ENCODE assay signal across 8 cellular contexts in the genomic region with DNA sequence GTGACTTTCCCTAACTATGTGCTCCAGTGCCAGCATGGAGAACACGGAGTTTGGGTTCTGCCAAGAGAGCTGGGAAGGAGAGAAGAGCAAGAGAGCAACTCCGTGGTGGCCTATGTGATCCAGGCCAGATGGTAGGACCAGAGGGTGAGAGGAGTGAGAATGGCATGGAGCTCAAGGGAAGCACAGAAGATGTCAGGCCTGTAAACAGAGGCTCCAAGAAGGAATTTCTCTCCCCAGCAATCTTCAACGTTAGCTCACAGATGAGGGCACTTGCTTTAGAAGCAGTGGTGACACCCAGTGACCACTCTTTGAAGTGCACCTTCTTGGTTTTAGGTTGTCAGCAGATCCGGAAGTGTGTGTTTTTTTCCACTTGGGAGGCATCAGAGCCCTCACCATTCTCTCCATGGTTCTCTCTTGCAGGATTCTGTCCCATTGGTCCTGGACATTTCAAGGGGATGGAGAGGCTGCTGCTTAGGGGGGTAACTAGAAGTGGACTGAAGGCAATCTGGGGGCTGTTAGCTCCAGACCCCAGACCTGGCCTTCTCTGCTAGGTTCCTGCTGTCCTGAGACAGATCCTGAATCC. TPM values are rescaled to one million over a fixed set of nuclear protein-coding genes. Genes with fewer than 3 reads are reported as not detected.
DNase-seq lines count a peak whose midpoint lies in the region; ATAC-seq, FAIRE-seq and TF ChIP-seq lines count a peak whose summit lies in the region.

No MANE protein-coding gene starts in this region.

- no peaks in the 10 kb centered on the region for H3K36me3 ChIP-seq in heart right ventricle

- DNase-seq in RWPE1 (ENCODE audit: low spot score) (peak; percentile 70), amniotic epithelial cell (ENCODE audit: low read depth) (peak; percentile 85), heart right ventricle (peak in 1 of 2 donors; percentile 78), posterior cingulate gyrus (peak in 7 of 10 donors; percentile 28 to 90 (median 67))

- CTCF ChIA-PET in RWPE1 (lab: Yijun Ruan, JAX): interaction anchor here (0.6 to 1.3 kb wide), 6 partner anchors 15 to 1941 kb away, joined by 3 to 6 read pairs (median 3); no protein-coding TSS in a partner anchor

- peaks cover 0 to under 1% (median 0%) of the 10 kb centered on the region in 7 donors for H3K27me3 ChIP-seq in heart right ventricle

- H3K9me3 ChIP-seq in heart right ventricle: no peaks in the 10 kb centered on the region

- FAIRE-seq in A204.1 (lab: Jason Lieb, UNC): peak; percentile 48

- peak; percentile 90 for TF ChIP-seq CTCF in GM12873 (IDR thresholded peaks at IDR 0.05; ENCODE audit: insufficient read depth, low read depth, low read length, missing control alignments)
- peak; percentile 75 for TF ChIP-seq CTCF in LNCAP (IDR thresholded peaks at IDR 0.05)
- TF ChIP-seq CTCF in RWPE1 (conservative IDR thresholded peaks at IDR 0.05; ENCODE audit: low read depth): peak; percentile 34
- peak; percentile 47 to 84 (median 76) for TF ChIP-seq CTCF in heart right ventricle (IDR thresholded peaks at IDR 0.05)

- ATAC-seq in heart right ventricle (peak; percentile 54 to 86 (median 79)), GM18870 (IDR thresholded peaks at IDR 0.05; ENCODE audit: unreplicated experiment) (no peak)

- H3K4me3 ChIP-seq in heart right ventricle: no peak overlapping the region

- peaks cover 0 to 5% (median 0%) of the 10 kb centered on the region in 9 donors for H3K4me1 ChIP-seq in heart right ventricle

- 25 to 30% methylated on average over 4 of the region's 4 CpGs for WGBS in heart right ventricle, 2 donors

- H3K27ac ChIP-seq in RWPE1 (no peak overlapping the region), heart right ventricle (no peak overlapping the region)

- POLR2A ChIA-PET in RWPE1 (lab: Yijun Ruan, JAX; ENCODE audit: low non-redundant PET): no interaction called here

- intact Hi-C loops in heart right ventricle (cut with DNase I) (loop anchor here in 9 of 10 donors (1.0 to 10.0 kb wide), 5 partner anchors 125 to 245 kb away; no protein-coding TSS in a partner anchor), posterior cingulate gyrus (cut with DNase I) (no loop called here)

RNA-seq across cellular contexts. Expression of gene TMEM98, which starts 18.1 kb away (rescaled TPM):
- 10 to 100 TPM in 5 of 10 donors, 1 to 10 TPM in 5; 6.7 to 14.0 (median 9.9) TPM for total RNA-seq in heart right ventricle
- polyA plus RNA-seq in heart right ventricle: 10 to 100 TPM in 1 of 2 donors, 1 to 10 TPM in 1; 5.2 to 19.5 TPM

RNA-seq across cellular contexts. Expression of gene MYO1D, which starts 33.0 kb away (rescaled TPM):
- total RNA-seq in heart right ventricle: 10 to 100 TPM in 1 of 10 donors, 1 to 10 TPM in 9; 5.8 to 16.4 (median 7.5) TPM
- 1 to 10 TPM; 1.9 to 5.0 TPM for polyA plus RNA-seq in heart right ventricle

Comparison
In these comparisons a context has a peak if more than half of its experiments do, and no peak if none do; other contexts are left out.
1. CTCF ChIP-seq: peak in every context shown above with its lines; median percentile 90 in GM12873; 76 in heart right ventricle; 75 in LNCAP; 34 in RWPE1.